Comparison of ENCODE assay signal across 3 cellular contexts in genomic region chr5:120991569-120991968, GRCh38.
"Had no signal": no experiment of that assay in that cellular context is flagged by ENCODE, and none has a peak within 500 bp of the region (broad histone marks: within the 10 kb centered on the region; RNA-seq: fewer than 3 reads in every experiment).

No MANE protein-coding gene starts in this region.

- H3K4me3 ChIP-seq: GM12878 had no signal

- ATAC-seq: GM12878 had no signal

- DNase-seq: GDM1, GF-D8 had no signal
